Comparison of ENCODE assay signal across 8 cellular contexts in genomic region chr5:145946112-145946861, GRCh38. TPM values are rescaled to one million over a fixed set of nuclear protein-coding genes. Genes with fewer than 3 reads are reported as not detected.
DNase-seq lines count a peak whose midpoint lies in the region; ATAC-seq and TF ChIP-seq lines count a peak whose summit lies in the region.
"Had no signal": no experiment of that assay in that cellular context is flagged by ENCODE, and none has a peak within 500 bp of the region (broad histone marks: within the 10 kb centered on the region; RNA-seq: fewer than 3 reads in every experiment).

No MANE protein-coding gene starts in this region.

- DNase-seq in NOMO-1 treated with dmso at 0.1 percent for 144 hours (lab: John Stamatoyannopoulos, UW; ENCODE audit: unreplicated experiment) (peak; percentile 81), endodermal cell (no peak), mesenteric fat pad (ENCODE audit: low spot score) (no peak), NCI-H146 (lab: John Stamatoyannopoulos, UW) (no peak)
- DNase-seq in stimulated activated naive B cell treated with anti-CD40 and anti-IgM and Interleukin-4, amounts not matched to agents 10 μg/mL and 1 μg/mL and 100 μg/mL, for 72 hours = no peak

- H3K36me3 ChIP-seq in endodermal cell (ENCODE audit: control insufficient read depth, insufficient read depth, low read length) = no peaks in the 10 kb centered on the region

- H3K27ac Mint-ChIP-seq in endodermal cell = no peak overlapping the region
- no peak overlapping the region for H3K27ac Mint-ChIP-seq in stimulated activated naive B cell treated with anti-CD40 and anti-IgM and Interleukin-4, amounts not matched to agents 10 μg/mL and 1 μg/mL and 100 μg/mL, for 72 hours

- WGBS in endodermal cell (ENCODE audit: insufficient coverage in 1 of 2, insufficient read length in 1 of 2), 2 experiments = 93 to 97% methylated on average over 3 to 4 of the region's 4 CpGs

- ATAC-seq in GM18870 (IDR thresholded peaks at IDR 0.05; ENCODE audit: unreplicated experiment) (peak; percentile 98), HG02642 (IDR thresholded peaks at IDR 0.05; ENCODE audit: poor library complexity, unreplicated experiment) (peak; percentile 90)
- ATAC-seq in stimulated activated naive B cell treated with anti-CD40 and anti-IgM and Interleukin-4, amounts not matched to agents 10 μg/mL and 1 μg/mL and 100 μg/mL, for 72 hours (replicated peaks) = peak; percentile 29 to 58

- peaks cover 25% of the 10 kb centered on the region for H3K4me1 Mint-ChIP-seq in endodermal cell
- H3K4me1 Mint-ChIP-seq in stimulated activated naive B cell treated with anti-CD40 and anti-IgM and Interleukin-4, amounts not matched to agents 10 μg/mL and 1 μg/mL and 100 μg/mL, for 72 hours = no peaks in the 10 kb centered on the region

- H3K27ac ChIP-seq in endodermal cell (ENCODE audit: low read depth, low read length) = no peak overlapping the region

- TF ChIP-seq CTCF in endodermal cell (conservative IDR thresholded peaks at IDR 0.05) = no peak

- no peak overlapping the region for H3K9ac ChIP-seq in endodermal cell (ENCODE audit: extremely low read depth, low read length, poor library complexity, severe bottlenecking)

- H3K36me3 Mint-ChIP-seq in endodermal cell (ENCODE audit: low read depth) = no peaks in the 10 kb centered on the region
- no peaks in the 10 kb centered on the region for H3K36me3 Mint-ChIP-seq in stimulated activated naive B cell treated with anti-CD40 and anti-IgM and Interleukin-4, amounts not matched to agents 10 μg/mL and 1 μg/mL and 100 μg/mL, for 72 hours

- H3K27me3 ChIP-seq in endodermal cell (ENCODE audit: control insufficient read depth, insufficient read depth, low read length, poor library complexity, severe bottlenecking) = no peaks in the 10 kb centered on the region

- H3K4me1 ChIP-seq in endodermal cell (ENCODE audit: control insufficient read depth, insufficient read depth, low read length) = no peaks in the 10 kb centered on the region

- H3K27me3 Mint-ChIP-seq in endodermal cell (ENCODE audit: insufficient read depth) = no peaks in the 10 kb centered on the region
- peaks cover 9 to 16% of the 10 kb centered on the region in 2 donors for H3K27me3 Mint-ChIP-seq in stimulated activated naive B cell treated with anti-CD40 and anti-IgM and Interleukin-4, amounts not matched to agents 10 μg/mL and 1 μg/mL and 100 μg/mL, for 72 hours

- H3K4me3 Mint-ChIP-seq in endodermal cell = no peak overlapping the region
- no peak overlapping the region for H3K4me3 Mint-ChIP-seq in stimulated activated naive B cell treated with anti-CD40 and anti-IgM and Interleukin-4, amounts not matched to agents 10 μg/mL and 1 μg/mL and 100 μg/mL, for 72 hours
- H3K4me3 Mint-ChIP-seq: neural crest cell had no signal

- peak overlapping the region; percentile 1 for H3K4me3 ChIP-seq in endodermal cell (ENCODE audit: low read length)

- H3K9me3 Mint-ChIP-seq in endodermal cell = no peaks in the 10 kb centered on the region
- H3K9me3 Mint-ChIP-seq in stimulated activated naive B cell treated with anti-CD40 and anti-IgM and Interleukin-4, amounts not matched to agents 10 μg/mL and 1 μg/mL and 100 μg/mL, for 72 hours = no peaks in the 10 kb centered on the region
- H3K9me3 Mint-ChIP-seq: neural crest cell had no signal

- no peaks in the 10 kb centered on the region for H3K9me3 ChIP-seq in endodermal cell (ENCODE audit: control insufficient read depth, low read length)

RNA-seq across cellular contexts. Expression of gene SH3RF2, which starts 9.9 kb away (rescaled TPM):
- total RNA-seq in endodermal cell (1 to 10 TPM; 2.6 to 3.2 TPM), mesenteric fat pad (1.6 TPM)
- 1.4 TPM for polyA plus RNA-seq in endodermal cell (2013, experiment 1 of 2)
- 1.9 TPM for polyA plus RNA-seq in endodermal cell (2013, experiment 2 of 2)

Comparison
In these comparisons a context has a peak if more than half of its experiments do, and no peak if none do; other contexts are left out.
1. ATAC-seq: peak in every context shown above with its lines; median percentile 98 in GM18870; 90 in HG02642; 44 in stimulated activated naive B cell treated with anti-CD40 and anti-IgM and Interleukin-4, amounts not matched to agents 10 μg/mL and 1 μg/mL and 100 μg/mL, for 72 hours.